10 cellular contexts compared by ENCODE assay signal in the genomic region with DNA sequence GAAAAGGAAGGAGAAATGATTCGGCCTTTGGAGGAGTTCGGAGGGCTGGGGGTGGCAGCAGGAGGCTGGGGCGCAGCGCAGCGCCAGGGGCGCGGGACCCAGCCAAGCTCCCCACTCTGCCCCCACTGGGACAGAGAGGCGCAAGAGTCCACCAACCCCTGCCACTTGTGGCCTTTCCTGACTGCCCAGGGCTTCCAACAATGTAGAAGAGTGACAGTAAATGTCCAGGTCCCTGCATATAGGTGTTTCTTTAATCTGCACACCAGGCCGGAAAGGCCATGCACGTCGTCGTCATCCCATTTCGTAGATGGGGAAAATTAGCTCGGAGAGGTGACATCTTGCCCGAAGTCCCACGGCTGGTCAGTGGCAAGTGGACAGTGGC.
DNase-seq lines count a peak whose midpoint lies in the region; TF ChIP-seq lines count a peak whose summit lies in the region.
"Had no signal": no experiment of that assay in that cellular context is flagged by ENCODE, and none has a peak within 500 bp of the region (broad histone marks: within the 10 kb centered on the region; RNA-seq: fewer than 3 reads in every experiment).

No MANE protein-coding gene starts in this region.

- no peak overlapping the region for H4K8ac ChIP-seq in H9 (replicated peaks; ENCODE audit: insufficient read length, low read depth, low read length)

- H3K4me1 ChIP-seq in H9 (ENCODE audit: insufficient read depth, low read length) = no peaks in the 10 kb centered on the region

- no peak overlapping the region for H3K4ac ChIP-seq in H9 (ENCODE audit: low read depth, low read length)

- H3K9me3 ChIP-seq in H9 (ENCODE audit: control insufficient read depth, low read depth, low read length) = no peaks in the 10 kb centered on the region

- peak overlapping the region; percentile 96 for H3K4me2 ChIP-seq in H9 (ENCODE audit: insufficient read depth, insufficient read length, low read length)

- DNase-seq in H9 = no peak
- DNase-seq in retinal pigment epithelial cell (ENCODE audit: low read depth) = no peak
- DNase-seq in amniotic stem cell (lab: John Stamatoyannopoulos, UW) = no peak
- DNase-seq in central memory CD4-positive, alpha-beta T cell = no peak
- DNase-seq in HUDEP-2 (lab: John Stamatoyannopoulos, UW; ENCODE audit: unreplicated experiment in 76 of 76) = no peak
- no peak for DNase-seq in NCI-H2227 (lab: John Stamatoyannopoulos, UW; ENCODE audit: unreplicated experiment)
- DNase-seq: activated B cell treated with CpG ODN at 0.5 μM for 24 hours had no signal

- H3K4me3 Mint-ChIP-seq in H9 = peak overlapping the region; percentile 70 to 83
- H3K4me3 Mint-ChIP-seq: activated B cell treated with CpG ODN at 0.5 μM for 24 hours had no signal

- no CpG with 5 or more reads among the region's 16 CpGs for WGBS in H9 (ENCODE audit: extremely low coverage, insufficient read length, low lambda C conversion rate)

- H3K27ac ChIP-seq in H9 (ENCODE audit: insufficient read length, low read depth, low read length) (no peak overlapping the region), angular gyrus (ENCODE audit: low read depth, low read length) (peak overlapping the region; percentile 15)
- H3K27ac ChIP-seq: HL-60 had no signal

- no peak overlapping the region for H3K14ac ChIP-seq in H9 (ENCODE audit: insufficient read depth, low read length)

- no peaks in the 10 kb centered on the region for H3K9me3 Mint-ChIP-seq in H9
- H3K9me3 Mint-ChIP-seq: activated B cell treated with CpG ODN at 0.5 μM for 24 hours had no signal

- H4K91ac ChIP-seq in H9 (ENCODE audit: insufficient read length, low read depth, low read length) = no peak overlapping the region

- no peak overlapping the region for H2BK5ac ChIP-seq in H9 (ENCODE audit: insufficient read length, low read length)

- H2BK12ac ChIP-seq in H9 (ENCODE audit: insufficient read length, low read depth, low read length) = no peak overlapping the region

- H3K23ac ChIP-seq in H9 (ENCODE audit: insufficient read length, low read depth, low read length) = no peak overlapping the region

- H4K5ac ChIP-seq in H9 (ENCODE audit: insufficient read length, low read depth, low read length) = no peak overlapping the region

- H2BK20ac ChIP-seq in H9 (ENCODE audit: low read depth, low read length, poor library complexity, severe bottlenecking) = no peak overlapping the region

- H3K23me2 ChIP-seq in H9 (ENCODE audit: insufficient read length, low read depth, low read length, poor library complexity, severe bottlenecking) = peaks cover 8% of the 10 kb centered on the region

- H3K79me2 ChIP-seq in H9 (ENCODE audit: insufficient read depth, low read length) = no peaks in the 10 kb centered on the region

- no peak overlapping the region for H3K27ac Mint-ChIP-seq in H9
- H3K27ac Mint-ChIP-seq: activated B cell treated with CpG ODN at 0.5 μM for 24 hours had no signal

- H2BK15ac ChIP-seq in H9 (ENCODE audit: low read depth, low read length) = no peak overlapping the region

- H3K4me1 Mint-ChIP-seq in H9 = peaks cover 11 to 17% of the 10 kb centered on the region in 2 experiments

- no peak overlapping the region for H2BK120ac ChIP-seq in H9 (ENCODE audit: low read depth, low read length, poor library complexity, severe bottlenecking)

- no peaks in the 10 kb centered on the region for H3K79me1 ChIP-seq in H9 (ENCODE audit: insufficient read depth, low read depth, low read length, poor library complexity, severe bottlenecking)

- H2AK5ac ChIP-seq in H9 (ENCODE audit: insufficient read length, low read length) = no peak overlapping the region

- H3K27me3 ChIP-seq in H9 (ENCODE audit: insufficient read depth, low read length) = peaks cover 11% of the 10 kb centered on the region; the same call in 1 of the 2 replicates

- no peaks in the 10 kb centered on the region; a peak in 1 of 7 replicates for H3K36me3 Mint-ChIP-seq in H9 (ENCODE audit: insufficient read depth in 1 of 3, low read depth in 3 of 3)

- no peaks in the 10 kb centered on the region for H4K20me1 ChIP-seq in H9 (ENCODE audit: control insufficient read depth, insufficient read depth, insufficient read length)

- no peak overlapping the region for H3K56ac ChIP-seq in H9 (ENCODE audit: insufficient read length, low read depth, low read length)

- H3K4me3 ChIP-seq in iPS-11a (ENCODE audit: low read depth, low read length) = peak overlapping the region; percentile 49
- H3K4me3 ChIP-seq in retinal pigment epithelial cell (ENCODE audit: low read length) = peak overlapping the region; percentile 40

- H2AFZ ChIP-seq in H9 (ENCODE audit: low read length) = no peak overlapping the region

- H3K18ac ChIP-seq in H9 (ENCODE audit: insufficient read length, low read depth, low read length) = no peak overlapping the region

- TF ChIP-seq CTCF in H9 (conservative IDR thresholded peaks at IDR 0.05) = no peak
- no peak for TF ChIP-seq CTCF in retinal pigment epithelial cell (conservative IDR thresholded peaks at IDR 0.05; ENCODE audit: low read depth, low read length)

- no peak overlapping the region for H3K9ac ChIP-seq in H9 (ENCODE audit: extremely low read depth, insufficient read length, low read length)

- H3T11ph ChIP-seq in H9 (ENCODE audit: low read length) = no peak overlapping the region

- H3K27me3 Mint-ChIP-seq in H9 (ENCODE audit: low read depth) = peaks cover 98% of the 10 kb centered on the region
